In the genomic region with DNA sequence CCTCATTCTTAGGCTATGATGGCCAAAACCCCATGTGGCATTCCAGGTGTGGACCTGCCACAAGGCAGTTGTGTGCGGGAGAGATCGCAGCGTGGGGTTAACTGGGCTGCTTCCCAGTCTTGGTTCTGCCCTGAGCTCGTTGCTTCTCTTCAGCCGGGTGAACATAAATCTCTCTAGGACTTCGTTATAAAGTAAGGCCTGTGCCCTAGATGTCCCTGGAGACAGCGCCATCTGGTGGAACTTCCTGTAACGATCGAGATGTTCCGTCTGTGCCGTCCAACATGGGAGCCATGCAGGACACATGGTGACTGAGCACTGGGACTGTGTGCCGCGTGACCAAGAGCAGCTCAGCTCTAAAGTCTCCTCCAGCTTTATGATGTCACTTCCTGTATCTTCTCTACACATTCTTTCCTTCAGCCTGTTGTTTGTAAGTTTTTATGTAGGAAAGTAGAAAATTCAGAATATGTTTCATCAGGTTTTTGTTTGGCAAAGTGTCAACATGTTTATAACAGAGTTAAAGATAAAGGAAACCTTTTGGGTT, we compare ENCODE assay signal across 8 cellular contexts. TPM values are rescaled to one million over a fixed set of nuclear protein-coding genes. Genes with fewer than 3 reads are reported as not detected.
DNase-seq lines count a peak whose midpoint lies in the region; ATAC-seq lines count a peak whose summit lies in the region.

No MANE protein-coding gene starts in this region.

- intact Hi-C loops in activated CD4-positive, alpha-beta memory T cell treated with anti-CD3 and anti-CD28 coated beads for 36 hours (cut with micrococcal nuclease) = loop anchor here (1.0 to 5.0 kb wide), 2 partner anchors 88 to 303 kb away; no protein-coding TSS in a partner anchor

- DNase-seq in CD4-positive, CD25-positive, alpha-beta regulatory T cell = peak; percentile 25 to 78 (median 39)
- DNase-seq in NCI-H748 (lab: John Stamatoyannopoulos, UW; ENCODE audit: unreplicated experiment) = peak; percentile 91
- DNase-seq in activated CD4-positive, alpha-beta memory T cell treated with anti-CD3 and anti-CD28 coated beads for 36 hours = peak; percentile 88
- DNase-seq in effector CD8-positive, alpha-beta T cell (lab: John Stamatoyannopoulos, UW) = peak; percentile 48
- DNase-seq in midbrain (lab: John Stamatoyannopoulos, UW) = peak; percentile 70
- peak; percentile 67 for DNase-seq in stimulated activated CD8-positive, alpha-beta memory T cell treated with anti-CD3 and anti-CD28 coated beads, Interleukin-7, amount 100 ng/mL, for 24 hours (ENCODE audit: low read depth)

- no peaks in the 10 kb centered on the region for H3K9me3 ChIP-seq in CD4-positive, CD25-positive, alpha-beta regulatory T cell (ENCODE audit: control insufficient read depth in 2 of 2, low read length in 2 of 2)

- POLR2A ChIA-PET in activated CD4-positive, alpha-beta memory T cell treated with anti-CD3 and anti-CD28 coated beads for 36 hours (lab: Charles Lee) = no interaction called here

- peaks cover 3% of the 10 kb centered on the region for H3K36me3 Mint-ChIP-seq in CD4-positive, CD25-positive, alpha-beta regulatory T cell
- H3K36me3 Mint-ChIP-seq in activated CD4-positive, alpha-beta memory T cell treated with anti-CD3 and anti-CD28 coated beads for 36 hours = no peaks in the 10 kb centered on the region

- peaks cover 16% of the 10 kb centered on the region for H3K27me3 Mint-ChIP-seq in CD4-positive, CD25-positive, alpha-beta regulatory T cell
- H3K27me3 Mint-ChIP-seq in activated CD4-positive, alpha-beta memory T cell treated with anti-CD3 and anti-CD28 coated beads for 36 hours = peaks cover 3% of the 10 kb centered on the region

- H3K9me3 Mint-ChIP-seq in CD4-positive, CD25-positive, alpha-beta regulatory T cell = no peaks in the 10 kb centered on the region
- peaks cover under 1% of the 10 kb centered on the region for H3K9me3 Mint-ChIP-seq in activated CD4-positive, alpha-beta memory T cell treated with anti-CD3 and anti-CD28 coated beads for 36 hours

- H3K4me3 ChIP-seq in CD4-positive, CD25-positive, alpha-beta regulatory T cell (ENCODE audit: low read depth, low read length) = no peak overlapping the region

- no peak overlapping the region for H3K4me3 Mint-ChIP-seq in CD4-positive, CD25-positive, alpha-beta regulatory T cell
- no peak overlapping the region for H3K4me3 Mint-ChIP-seq in activated CD4-positive, alpha-beta memory T cell treated with anti-CD3 and anti-CD28 coated beads for 36 hours

- no peaks in the 10 kb centered on the region for H3K27me3 ChIP-seq in CD4-positive, CD25-positive, alpha-beta regulatory T cell (ENCODE audit: control insufficient read depth, insufficient read depth, low read length)

- no peak overlapping the region for H3K27ac ChIP-seq in CD4-positive, CD25-positive, alpha-beta regulatory T cell (ENCODE audit: insufficient read depth, low read length, poor library complexity, severe bottlenecking)

- no peaks in the 10 kb centered on the region for H3K4me1 ChIP-seq in CD4-positive, CD25-positive, alpha-beta regulatory T cell (ENCODE audit: control insufficient read depth, insufficient read depth, low read length, poor library complexity, severe bottlenecking)

- H3K4me1 Mint-ChIP-seq in CD4-positive, CD25-positive, alpha-beta regulatory T cell = peaks cover 0 to 9% (median 4%) of the 10 kb centered on the region in 4 donors
- peaks cover 9% of the 10 kb centered on the region for H3K4me1 Mint-ChIP-seq in activated CD4-positive, alpha-beta memory T cell treated with anti-CD3 and anti-CD28 coated beads for 36 hours (ENCODE audit: low read depth)

- ATAC-seq in CD4-positive, CD25-positive, alpha-beta regulatory T cell (ENCODE audit: low read depth in 2 of 2) = peak; percentile 60 to 75
- peak; percentile 92 for ATAC-seq in GM19372 (IDR thresholded peaks at IDR 0.05; ENCODE audit: low read depth, unreplicated experiment)
- peak; percentile 71 for ATAC-seq in HG03469 (IDR thresholded peaks at IDR 0.05; ENCODE audit: unreplicated experiment)

- H3K36me3 ChIP-seq in CD4-positive, CD25-positive, alpha-beta regulatory T cell (ENCODE audit: control insufficient read depth, insufficient read depth, low read length) = no peaks in the 10 kb centered on the region

- CTCF ChIA-PET in activated CD4-positive, alpha-beta memory T cell treated with anti-CD3 and anti-CD28 coated beads for 36 hours (lab: Charles Lee) = interaction anchor here (0.6 to 2.1 kb wide), 14 partner anchors 9 to 820 kb away, joined by 3 to 14 read pairs (median 4); a partner anchor contains a TSS

- H3K27ac Mint-ChIP-seq in CD4-positive, CD25-positive, alpha-beta regulatory T cell = no peak overlapping the region
- H3K27ac Mint-ChIP-seq in activated CD4-positive, alpha-beta memory T cell treated with anti-CD3 and anti-CD28 coated beads for 36 hours = no peak overlapping the region

RNA-seq across cellular contexts. Expression of a gene that starts 26.8 kb away (rescaled TPM):
- 1.6 TPM for total RNA-seq in CD4-positive, CD25-positive, alpha-beta regulatory T cell
- polyA plus RNA-seq in CD4-positive, CD25-positive, alpha-beta regulatory T cell = 10 to 100 TPM; 12.9 to 20.2 (median 17.2) TPM
- total RNA-seq in activated CD4-positive, alpha-beta memory T cell treated with anti-CD3 and anti-CD28 coated beads for 36 hours = 1 to 10 TPM; 6.0 to 6.4 TPM

RNA-seq across cellular contexts. Expression of a gene that starts 54.5 kb away (rescaled TPM):
- 0.10 TPM for total RNA-seq in CD4-positive, CD25-positive, alpha-beta regulatory T cell
- not detected for polyA plus RNA-seq in CD4-positive, CD25-positive, alpha-beta regulatory T cell
- not detected for total RNA-seq in activated CD4-positive, alpha-beta memory T cell treated with anti-CD3 and anti-CD28 coated beads for 36 hours

Comparison
In these comparisons a context has a peak if more than half of its experiments do, and no peak if none do; other contexts are left out.
1. DNase-seq: peak in every context shown above with its lines; median percentile 91 in NCI-H748; 88 in activated CD4-positive, alpha-beta memory T cell treated with anti-CD3 and anti-CD28 coated beads for 36 hours; 70 in midbrain; 67 in stimulated activated CD8-positive, alpha-beta memory T cell treated with anti-CD3 and anti-CD28 coated beads, Interleukin-7, amount 100 ng/mL, for 24 hours; 48 in effector CD8-positive, alpha-beta T cell; 39 in CD4-positive, CD25-positive, alpha-beta regulatory T cell.